In genomic region chr1:23825762-23826522, GRCh38 we compare ENCODE assay signal across 8 cellular contexts. TPM values are rescaled to one million over a fixed set of nuclear protein-coding genes. Genes with fewer than 3 reads are reported as not detected.
DNase-seq lines count a peak whose midpoint lies in the region; ATAC-seq and TF ChIP-seq lines count a peak whose summit lies in the region.

No MANE protein-coding gene starts in this region.

- intact Hi-C loops in left ventricle myocardium superior (cut with micrococcal nuclease): no loop called here
- intact Hi-C loops in OCI-LY7 (cut with micrococcal nuclease; ENCODE audit: unreplicated experiment): no loop called here

- no peak for ATAC-seq in left ventricle myocardium superior

- no peaks in the 10 kb centered on the region for H3K36me3 ChIP-seq in right atrium auricular region
- H3K36me3 ChIP-seq in OCI-LY7 (ENCODE audit: insufficient read depth, low read length): no peaks in the 10 kb centered on the region

- no peaks in the 10 kb centered on the region for H3K27me3 ChIP-seq in right atrium auricular region

- POLR2A ChIA-PET in OCI-LY7 (lab: Charles Lee): interaction anchor here (0.6 to 1.5 kb wide), 6 partner anchors 13 to 181 kb away, joined by 3 to 6 read pairs (median 4); no protein-coding TSS in a partner anchor

- H3K9me2 ChIP-seq in OCI-LY7 (ENCODE audit: insufficient read depth, low read length): no peaks in the 10 kb centered on the region

- H3K9me3 Mint-ChIP-seq in progenitor cell of endocrine pancreas (ENCODE audit: low read depth): no peaks in the 10 kb centered on the region

- BruUV-seq in OCI-LY7 (replicated peaks; lab: Mats Ljungman, UMichigan): TSS peak; percentile 94

- no peaks in the 10 kb centered on the region for H3K27me3 Mint-ChIP-seq in progenitor cell of endocrine pancreas

- no peaks in the 10 kb centered on the region for H3K79me2 ChIP-seq in OCI-LY7 (ENCODE audit: insufficient read depth, low read depth, low read length)

- H3K27ac ChIP-seq in right atrium auricular region (peak overlapping the region; percentile 95 to 99), OCI-LY7 (ENCODE audit: low read depth, low read length, poor library complexity, severe bottlenecking) (peak overlapping the region; percentile 25)

- no peaks in the 10 kb centered on the region for H4K20me1 ChIP-seq in OCI-LY7 (ENCODE audit: insufficient read depth, low read length)

- CTCF ChIA-PET in OCI-LY7 (lab: Charles Lee; ENCODE audit: unreplicated experiment): interaction anchor here (0.6 kb wide), 1 partner anchor 1416 kb away, joined by 9 read pairs; no protein-coding TSS in a partner anchor

- DNase-seq in right atrium auricular region (ENCODE audit: low spot score): no peak
- DNase-seq in left ventricle myocardium superior: no peak
- DNase-seq in OCI-LY7 (ENCODE audit: low spot score): no peak
- DNase-seq in epithelial cell of esophagus (ENCODE audit: low read depth): no peak
- DNase-seq in progenitor cell of endocrine pancreas (ENCODE audit: low spot score, unreplicated experiment): no peak
- DNase-seq in NCI-H748 (lab: John Stamatoyannopoulos, UW; ENCODE audit: unreplicated experiment): no peak
- no peak for DNase-seq in amniotic stem cell (lab: John Stamatoyannopoulos, UW)
- no peak for DNase-seq in SW 1271 (lab: John Stamatoyannopoulos, UW)

- peak overlapping the region; percentile 91 for H2AFZ ChIP-seq in OCI-LY7 (ENCODE audit: low read length)

- H3K4me3 ChIP-seq in right atrium auricular region: peak overlapping the region; percentile 97 to 99
- peak overlapping the region; percentile 86 for H3K4me3 ChIP-seq in OCI-LY7 (ENCODE audit: low read depth, low read length, poor library complexity, severe bottlenecking)
- peak overlapping the region; percentile 97 for H3K4me3 ChIP-seq in epithelial cell of esophagus (ENCODE audit: low read length)

- H3K36me3 Mint-ChIP-seq in progenitor cell of endocrine pancreas (ENCODE audit: insufficient read depth): no peaks in the 10 kb centered on the region

- TF ChIP-seq CTCF in right atrium auricular region (IDR thresholded peaks at IDR 0.05) (no peak), OCI-LY7 (conservative IDR thresholded peaks at IDR 0.05; ENCODE audit: low read length) (no peak), epithelial cell of esophagus (IDR thresholded peaks at IDR 0.05; ENCODE audit: insufficient read depth, low read depth, low read length, missing control alignments) (no peak), progenitor cell of endocrine pancreas (IDR thresholded peaks at IDR 0.05; ENCODE audit: unreplicated experiment) (no peak)

- H3K27ac Mint-ChIP-seq in progenitor cell of endocrine pancreas: peak overlapping the region; percentile 98

- H3K9me3 ChIP-seq in right atrium auricular region: no peaks in the 10 kb centered on the region
- H3K9me3 ChIP-seq in OCI-LY7 (ENCODE audit: low read length): no peaks in the 10 kb centered on the region

- H3K4me1 ChIP-seq in right atrium auricular region (peaks cover 0 to 9% of the 10 kb centered on the region in 2 donors), OCI-LY7 (ENCODE audit: insufficient read depth, low read length, poor library complexity, severe bottlenecking) (peaks cover 16% of the 10 kb centered on the region)

- peaks cover 5% of the 10 kb centered on the region for H3K4me1 Mint-ChIP-seq in progenitor cell of endocrine pancreas (ENCODE audit: low read depth)

- peak overlapping the region; percentile 82 for H3K4me2 ChIP-seq in OCI-LY7 (ENCODE audit: low read length)

- H3K4me3 Mint-ChIP-seq in progenitor cell of endocrine pancreas (ENCODE audit: low read depth): peak overlapping the region; percentile 98

RNA-seq across cellular contexts. Expression of gene HMGCL, which starts 0.7 kb away (rescaled TPM):
- total RNA-seq in right atrium auricular region: 10 to 100 TPM; 22.4 to 26.3 TPM
- 33.5 TPM for total RNA-seq in left ventricle myocardium superior
- 9.0 and 13.1 TPM in 2 replicates for total RNA-seq in OCI-LY7 (2014; rRNA removed; shearing (Covaris generic))
- total RNA-seq in OCI-LY7 (2022): 27.4 and 30.7 TPM in 2 replicates
- 30.0 and 30.3 TPM in 2 replicates for total RNA-seq in progenitor cell of endocrine pancreas

RNA-seq across cellular contexts. Expression of gene GALE, which starts 25.4 kb away (rescaled TPM):
- total RNA-seq in right atrium auricular region (1 to 10 TPM; 5.5 to 8.8 TPM), left ventricle myocardium superior (5.1 TPM), OCI-LY7 (2022) (16.0 and 16.8 TPM in 2 replicates), progenitor cell of endocrine pancreas (49.9 and 53.3 TPM in 2 replicates)
- total RNA-seq in OCI-LY7 (2014; rRNA removed; shearing (Covaris generic)): 17.9 and 19.6 TPM in 2 replicates

RNA-seq across cellular contexts. Expression of gene LYPLA2, which starts 35.0 kb away (rescaled TPM):
- 10 to 100 TPM; 29.7 to 54.3 TPM for total RNA-seq in right atrium auricular region
- total RNA-seq in left ventricle myocardium superior: 28.9 TPM
- 65.1 and 91.2 TPM in 2 replicates for total RNA-seq in OCI-LY7 (2014; rRNA removed; shearing (Covaris generic))
- total RNA-seq in OCI-LY7 (2022): 66.5 and 68.3 TPM in 2 replicates
- 109 and 115 TPM in 2 replicates for total RNA-seq in progenitor cell of endocrine pancreas

RNA-seq across cellular contexts. Expression of gene FUCA1, which starts 42.1 kb away (rescaled TPM):
- total RNA-seq in right atrium auricular region: 10 to 100 TPM; 17.0 to 21.0 TPM
- 12.1 TPM for total RNA-seq in left ventricle myocardium superior
- total RNA-seq in OCI-LY7 (2014; rRNA removed; shearing (Covaris generic)): 9.1 and 9.3 TPM in 2 replicates
- total RNA-seq in OCI-LY7 (2022): 9.3 and 9.9 TPM in 2 replicates
- total RNA-seq in progenitor cell of endocrine pancreas: 18.1 and 18.8 TPM in 2 replicates

RNA-seq across cellular contexts. Expression of gene PITHD1, which starts 47.7 kb away (rescaled TPM):
- total RNA-seq in right atrium auricular region (10 to 100 TPM; 30.3 to 39.6 TPM), left ventricle myocardium superior (44.7 TPM), OCI-LY7 (2022) (63.6 and 67.2 TPM in 2 replicates), progenitor cell of endocrine pancreas (52.8 and 53.8 TPM in 2 replicates)
- 89.9 and 90.8 TPM in 2 replicates for total RNA-seq in OCI-LY7 (2014; rRNA removed; shearing (Covaris generic))
